20 cellular contexts compared by ENCODE assay signal in the genomic region with DNA sequence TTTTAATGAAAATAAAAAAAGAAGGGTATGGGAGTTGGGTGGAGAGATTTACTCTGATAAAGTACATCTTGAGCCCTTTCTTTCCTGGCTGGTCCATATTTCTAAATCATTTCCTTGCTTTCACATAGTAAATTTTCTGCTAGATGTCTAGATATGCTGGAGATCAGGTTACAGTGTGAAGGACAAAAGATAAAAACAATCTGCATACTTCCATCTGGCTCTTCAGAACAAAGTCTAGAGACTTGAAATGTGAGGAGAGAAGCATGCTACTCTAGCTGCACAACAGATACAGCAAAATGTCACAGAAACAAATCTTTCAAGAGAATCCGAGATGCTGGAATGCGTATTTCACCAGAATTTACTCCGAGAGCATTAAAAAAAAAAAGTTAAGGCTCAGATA. TPM values are rescaled to one million over a fixed set of nuclear protein-coding genes. Genes with fewer than 3 reads are reported as not detected.
DNase-seq lines count a peak whose midpoint lies in the region; ATAC-seq, FAIRE-seq and TF ChIP-seq lines count a peak whose summit lies in the region.
"Had no signal": no experiment of that assay in that cellular context is flagged by ENCODE, and none has a peak within 500 bp of the region (broad histone marks: within the 10 kb centered on the region; RNA-seq: fewer than 3 reads in every experiment).

No MANE protein-coding gene starts in this region.

- ATAC-seq in activated T-cell treated with anti-CD3 and anti-CD28 coated beads, Interleukin-2, amount 50 U/mL, for 72 hours (replicated peaks in 1 of 2), result no peak
- no peak for ATAC-seq in HG03565 (IDR thresholded peaks at IDR 0.05; ENCODE audit: unreplicated experiment)
- ATAC-seq: activated T-helper 17 cell treated with anti-CD3 and anti-CD28 coated beads, Interleukin-2, amount 50 U/mL, for 72 hours; gastrocnemius medialis; GM23338 had no signal

- H3K9me3 ChIP-seq in astrocyte (ENCODE audit: insufficient read depth, low read depth, low read length) (no peaks in the 10 kb centered on the region), keratinocyte (ENCODE audit: control insufficient read depth, low read depth, low read length) (no peaks in the 10 kb centered on the region), BE2C (no peaks in the 10 kb centered on the region)
- H3K9me3 ChIP-seq: adrenal gland, gastrocnemius medialis, left ventricle myocardium inferior, ovary, suprapubic skin had no signal

- H3K4me1 Mint-ChIP-seq in astrocyte (ENCODE audit: low read depth, unreplicated experiment), result peaks cover 58% of the 10 kb centered on the region
- H3K4me1 Mint-ChIP-seq in activated T-cell treated with anti-CD3 and anti-CD28 coated beads, Interleukin-2, amount 50 U/mL, for 72 hours (ENCODE audit: low read depth), result peaks cover 46% of the 10 kb centered on the region

- H2AFZ ChIP-seq in astrocyte (ENCODE audit: low read depth, low read length), result no peak overlapping the region
- no peak overlapping the region for H2AFZ ChIP-seq in keratinocyte (ENCODE audit: control insufficient read depth, low read length)
- H2AFZ ChIP-seq: GM23338 had no signal

- peak; percentile 84 for FAIRE-seq in astrocyte (lab: Jason Lieb, UNC)
- peak; percentile 5 for FAIRE-seq in keratinocyte (lab: Jason Lieb, UNC)

- H4K20me1 ChIP-seq in astrocyte (ENCODE audit: insufficient read depth, low read length) (no peaks in the 10 kb centered on the region), keratinocyte (ENCODE audit: control insufficient read depth, extremely low read depth, insufficient read depth, low read length) (no peaks in the 10 kb centered on the region)

- dilution Hi-C loops in keratinocyte (cut with MboI; ENCODE audit: extremely low pct_ligation_motif_present, low sequenced_read_pairs), result no loop called here

- H3K36me3 ChIP-seq in astrocyte (ENCODE audit: insufficient read depth, low read length), result peaks cover 1% of the 10 kb centered on the region
- H3K36me3 ChIP-seq in keratinocyte (ENCODE audit: control insufficient read depth in 2 of 2, extremely low read depth in 1 of 2, insufficient read depth in 2 of 2, low read length in 2 of 2), result no peaks in the 10 kb centered on the region
- H3K36me3 ChIP-seq in BE2C, result no peaks in the 10 kb centered on the region
- H3K36me3 ChIP-seq: adrenal gland, gastrocnemius medialis, left ventricle myocardium inferior, ovary, suprapubic skin had no signal

- H3K27ac ChIP-seq in astrocyte (ENCODE audit: low read depth, low read length) (peak overlapping the region; percentile 29), keratinocyte (ENCODE audit: control insufficient read depth, insufficient read depth, low read length) (no peak overlapping the region)
- H3K27ac ChIP-seq: adrenal gland, KMS-11, ovary had no signal

- peaks cover 59% of the 10 kb centered on the region for H3K79me2 ChIP-seq in astrocyte (ENCODE audit: insufficient read depth, low read length)
- H3K79me2 ChIP-seq in keratinocyte (ENCODE audit: control insufficient read depth, insufficient read depth, low read length), result no peaks in the 10 kb centered on the region

- H3K27ac Mint-ChIP-seq in astrocyte (ENCODE audit: unreplicated experiment), result peak overlapping the region; percentile 1
- H3K27ac Mint-ChIP-seq in activated T-cell treated with anti-CD3 and anti-CD28 coated beads, Interleukin-2, amount 50 U/mL, for 72 hours, result no peak overlapping the region
- H3K27ac Mint-ChIP-seq: activated T-helper 17 cell treated with anti-CD3 and anti-CD28 coated beads, Interleukin-2, amount 50 U/mL, for 72 hours; GM23338 had no signal

- peaks cover 2% of the 10 kb centered on the region for H3K36me3 Mint-ChIP-seq in astrocyte (ENCODE audit: low read depth, unreplicated experiment)
- H3K36me3 Mint-ChIP-seq in activated T-cell treated with anti-CD3 and anti-CD28 coated beads, Interleukin-2, amount 50 U/mL, for 72 hours (ENCODE audit: insufficient read depth in 2 of 2), result peaks cover 0 to 4% of the 10 kb centered on the region in 2 donors

- peak overlapping the region; percentile 20 for H3K4me2 ChIP-seq in astrocyte (ENCODE audit: low read length)
- no peak overlapping the region for H3K4me2 ChIP-seq in keratinocyte (ENCODE audit: control insufficient read depth, extremely low read depth, insufficient read depth, low read depth, low read length)
- H3K4me2 ChIP-seq: GM23338, KMS-11 had no signal

- H3K4me3 Mint-ChIP-seq in astrocyte (ENCODE audit: unreplicated experiment), result no peak overlapping the region
- no peak overlapping the region for H3K4me3 Mint-ChIP-seq in activated T-cell treated with anti-CD3 and anti-CD28 coated beads, Interleukin-2, amount 50 U/mL, for 72 hours
- H3K4me3 Mint-ChIP-seq: activated T-helper 17 cell treated with anti-CD3 and anti-CD28 coated beads, Interleukin-2, amount 50 U/mL, for 72 hours; GM23338 had no signal

- no peaks in the 10 kb centered on the region for H3K27me3 Mint-ChIP-seq in astrocyte (ENCODE audit: low read depth, unreplicated experiment)
- H3K27me3 Mint-ChIP-seq in activated T-cell treated with anti-CD3 and anti-CD28 coated beads, Interleukin-2, amount 50 U/mL, for 72 hours (ENCODE audit: low read depth), result peaks cover 19% of the 10 kb centered on the region
- H3K27me3 Mint-ChIP-seq: activated T-helper 17 cell treated with anti-CD3 and anti-CD28 coated beads, Interleukin-2, amount 50 U/mL, for 72 hours had no signal

- DNase-seq in DMS 273 (lab: John Stamatoyannopoulos, UW; ENCODE audit: unreplicated experiment) (peak; percentile 42), NCI-H2171 (lab: John Stamatoyannopoulos, UW) (peak; percentile 15), astrocyte (ENCODE audit: low read depth) (no peak), keratinocyte (ENCODE audit: low read depth, low spot score) (no peak), HT-29 (ENCODE audit: low spot score) (no peak), BE2C (no peak)
- DNase-seq in activated T-cell treated with anti-CD3 and anti-CD28 coated beads, Interleukin-2, amount 50 U/mL, for 72 hours, result no peak
- DNase-seq: adrenal gland; gastrocnemius medialis; left ventricle myocardium inferior; NCI-H1105; NK-92 treated with Interleukin-12 subunit alpha and Interleukin-12 subunit beta, amount 100 ng/mL, for 24 hours; ovary; stimulated activated CD4-positive, alpha-beta T cell treated with anti-CD3 and anti-CD28 coated beads, Interleukin-4, amount 100 ng/mL, for 1 hour; stimulated activated CD8-positive, alpha-beta memory T cell treated with anti-CD3 and anti-CD28 coated beads, Interleukin-4, amount 100 ng/mL, for 48 hours had no signal

- H3K27me3 ChIP-seq in astrocyte (ENCODE audit: insufficient read depth, low read length), result no peaks in the 10 kb centered on the region
- H3K27me3 ChIP-seq in keratinocyte (ENCODE audit: control insufficient read depth, extremely low read depth, insufficient read depth, low read length), result no peaks in the 10 kb centered on the region
- H3K27me3 ChIP-seq in BE2C, result no peaks in the 10 kb centered on the region
- H3K27me3 ChIP-seq: adrenal gland, gastrocnemius medialis, ovary, suprapubic skin had no signal

- no peaks in the 10 kb centered on the region for H3K9me1 ChIP-seq in keratinocyte (ENCODE audit: control insufficient read depth, extremely low read depth, insufficient read depth, low read length)

- H3K4me1 ChIP-seq in astrocyte (ENCODE audit: insufficient read depth, low read length) (peaks cover 51% of the 10 kb centered on the region), keratinocyte (ENCODE audit: control insufficient read depth, extremely low read depth, insufficient read depth, low read length) (peaks cover 26% of the 10 kb centered on the region), BE2C (no peaks in the 10 kb centered on the region)

- no peak overlapping the region for H3K9ac ChIP-seq in astrocyte (ENCODE audit: low read length)
- no peak overlapping the region for H3K9ac ChIP-seq in keratinocyte (ENCODE audit: control insufficient read depth, extremely low read depth, insufficient read depth, low read length)
- H3K9ac ChIP-seq: KMS-11 had no signal

- TF ChIP-seq CTCF in astrocyte (IDR thresholded peaks at IDR 0.05; ENCODE audit: insufficient read depth, low read depth, low read length) (no peak), keratinocyte (optimal IDR thresholded peaks at IDR 0.05 in 1 of 3, IDR thresholded peaks at IDR 0.05 in 1 of 3, conservative IDR thresholded peaks at IDR 0.05 in 1 of 3; ENCODE audit: extremely low read depth in 1 of 3, insufficient read depth in 2 of 3, low read length in 3 of 3) (no peak), BE2C (IDR thresholded peaks at IDR 0.05; ENCODE audit: low read depth, low read length) (no peak)

- H3K9me3 Mint-ChIP-seq in astrocyte (ENCODE audit: unreplicated experiment), result no peaks in the 10 kb centered on the region
- peaks cover 0 to 1% of the 10 kb centered on the region in 2 donors for H3K9me3 Mint-ChIP-seq in activated T-cell treated with anti-CD3 and anti-CD28 coated beads, Interleukin-2, amount 50 U/mL, for 72 hours
- H3K9me3 Mint-ChIP-seq: activated T-helper 17 cell treated with anti-CD3 and anti-CD28 coated beads, Interleukin-2, amount 50 U/mL, for 72 hours; GM23338 had no signal

- H3K4me3 ChIP-seq in astrocyte (ENCODE audit: insufficient read depth, low read depth, low read length) (no peak overlapping the region), keratinocyte (ENCODE audit: control insufficient read depth in 2 of 3, extremely low read depth in 1 of 3, insufficient read depth in 2 of 3, low read depth in 1 of 3, low read length in 3 of 3) (no peak overlapping the region), BE2C (ENCODE audit: low read depth, low read length) (no peak overlapping the region)
- H3K4me3 ChIP-seq: adrenal gland, gastrocnemius medialis, GM23338, left ventricle myocardium inferior, ovary, suprapubic skin had no signal

RNA-seq across cellular contexts. Expression of a gene that starts 42.2 kb away (rescaled TPM):
- 107 and 124 TPM in 2 replicates for total RNA-seq in astrocyte
- polyA plus RNA-seq in keratinocyte, result 6.2 to 27.3 TPM (median 14.6 TPM) in 3 replicates
- 22.8 TPM for polyA plus RNA-seq in keratinocyte (2011; ENCODE audit: low read depth)
- polyA plus RNA-seq in keratinocyte (2011; cell fraction: cytosol; rRNA removed), result 6.8 and 8.3 TPM in 2 replicates
- polyA plus RNA-seq in keratinocyte (2011; cell fraction: nucleus; rRNA removed), result 10.6 and 11.1 TPM in 2 replicates
- polyA plus RNA-seq in keratinocyte (2012; ENCODE audit: low replicate concordance), result 8.2 and 18.3 TPM in 2 replicates
- polyA minus RNA-seq in keratinocyte, result 42.3 to 72.2 TPM (median 54.6 TPM) in 3 replicates
- polyA minus RNA-seq in keratinocyte (2011; cell fraction: cytosol; rRNA and poly(A)+ RNA removed), result 27.4 TPM
- polyA minus RNA-seq in keratinocyte (2011; cell fraction: nucleus; rRNA and poly(A)+ RNA removed), result 32.2 and 47.0 TPM in 2 replicates
- 27.6 and 31.0 TPM in 2 replicates for total RNA-seq in HT-29 (2014; rRNA removed; shearing (Covaris generic))
- 100 to 1,000 TPM; 124 to 156 TPM for total RNA-seq in activated T-cell treated with anti-CD3 and anti-CD28 coated beads, Interleukin-2, amount 50 U/mL, for 72 hours
- 5.4 TPM for polyA plus RNA-seq in BE2C (2012; ENCODE audit: insufficient read depth, insufficient read length, low read depth)

Comparison
In these comparisons a context has a peak if more than half of its experiments do, and no peak if none do; other contexts are left out.
1. DNase-seq: peak in DMS 273 (single experiment) and NCI-H2171 (single experiment); none in astrocyte (single experiment), keratinocyte (single experiment), HT-29 (single experiment), activated T-cell treated with anti-CD3 and anti-CD28 coated beads, Interleukin-2, amount 50 U/mL, for 72 hours (0 of 2) and BE2C (single experiment).